Comparison of ENCODE assay signal across 18 cellular contexts in genomic region chr5:37814699-37815098, GRCh38. TPM values are rescaled to one million over a fixed set of nuclear protein-coding genes. Genes with fewer than 3 reads are reported as not detected.
DNase-seq lines count a peak whose midpoint lies in the region; ATAC-seq and TF ChIP-seq lines count a peak whose summit lies in the region.
"Had no signal": no experiment of that assay in that cellular context is flagged by ENCODE, and none has a peak within 500 bp of the region (broad histone marks: within the 10 kb centered on the region; RNA-seq: fewer than 3 reads in every experiment).

No MANE protein-coding gene starts in this region.

- TF ChIP-seq CTCF in RWPE2 (IDR thresholded peaks at IDR 0.05; ENCODE audit: poor library complexity, severe bottlenecking) (no peak), foreskin keratinocyte (conservative IDR thresholded peaks at IDR 0.05) (no peak), body of pancreas (IDR thresholded peaks at IDR 0.05) (no peak)

- peaks cover 0 to 6% (median 0%) of the 10 kb centered on the region in 9 donors for H3K9me3 Mint-ChIP-seq in naive thymus-derived CD8-positive, alpha-beta T cell
- H3K9me3 Mint-ChIP-seq: activated CD4-positive, alpha-beta memory T cell treated with anti-CD3 and anti-CD28 coated beads for 36 hours; activated T-helper 2 cell treated with anti-CD3 and anti-CD28 coated beads, Interferon-gamma antibody, Interleukin-2, Interleukin-4, amounts not matched to agents 10 μg/mL and 5 μg/mL and 100 μg/mL, durations not matched to agents 14 hours and 24 hours and 36 hours had no signal

- H3K36me3 ChIP-seq in RWPE2 (ENCODE audit: low read depth), result no peaks in the 10 kb centered on the region
- H3K36me3 ChIP-seq in body of pancreas (replicated peaks in 1 of 2; ENCODE audit: insufficient read depth in 1 of 2, low read depth in 2 of 2), result no peaks in the 10 kb centered on the region
- H3K36me3 ChIP-seq: right lobe of liver had no signal

- H3K27ac ChIP-seq in RWPE2 (ENCODE audit: poor library complexity, severe bottlenecking) (no peak overlapping the region), foreskin keratinocyte (no peak overlapping the region), body of pancreas (no peak overlapping the region)
- H3K27ac ChIP-seq: right lobe of liver had no signal

- H3K4me3 Mint-ChIP-seq in naive thymus-derived CD8-positive, alpha-beta T cell, result no peak overlapping the region
- H3K4me3 Mint-ChIP-seq: activated CD4-positive, alpha-beta memory T cell treated with anti-CD3 and anti-CD28 coated beads for 36 hours; naive B cell; stimulated activated naive B cell treated with anti-CD40 and anti-IgM and Interleukin-4, amounts not matched to agents 10 μg/mL and 1 μg/mL and 100 μg/mL, for 72 hours had no signal

- intact Hi-C loops in left colon (cut with DNase I, micrococcal nuclease) (no loop called here), body of pancreas (cut with DNase I) (no loop called here)

- WGBS in body of pancreas, 2 donors, result 51 to 54% methylated on average over 11 of the region's 11 CpGs

- H3K4me1 ChIP-seq in RWPE2 (ENCODE audit: insufficient read depth, poor library complexity, severe bottlenecking) (peaks cover 24% of the 10 kb centered on the region), foreskin keratinocyte (peaks cover 19% of the 10 kb centered on the region), body of pancreas (no peaks in the 10 kb centered on the region)
- H3K4me1 ChIP-seq: right lobe of liver had no signal

- no peaks in the 10 kb centered on the region for H3K36me3 Mint-ChIP-seq in naive thymus-derived CD8-positive, alpha-beta T cell
- H3K36me3 Mint-ChIP-seq: activated CD4-positive, alpha-beta memory T cell treated with anti-CD3 and anti-CD28 coated beads for 36 hours; naive B cell; stimulated activated naive B cell treated with anti-CD40 and anti-IgM and Interleukin-4, amounts not matched to agents 10 μg/mL and 1 μg/mL and 100 μg/mL, for 72 hours had no signal

- H3K4me1 Mint-ChIP-seq in naive thymus-derived CD8-positive, alpha-beta T cell, result no peaks in the 10 kb centered on the region
- H3K4me1 Mint-ChIP-seq: naive B cell; stimulated activated naive B cell treated with anti-CD40 and anti-IgM and Interleukin-4, amounts not matched to agents 10 μg/mL and 1 μg/mL and 100 μg/mL, for 72 hours had no signal

- ATAC-seq in HG02870 (IDR thresholded peaks at IDR 0.05; ENCODE audit: unreplicated experiment) (peak; percentile 52), RWPE2 (ENCODE audit: low read depth) (peak; percentile 79), foreskin keratinocyte (peak; percentile 54), HG03460 (IDR thresholded peaks at IDR 0.05; ENCODE audit: unreplicated experiment) (no peak), left colon (no peak), body of pancreas (no peak)
- no peak for ATAC-seq in naive thymus-derived CD8-positive, alpha-beta T cell
- ATAC-seq: right lobe of liver; stimulated activated naive B cell treated with anti-CD40 and anti-IgM and Interleukin-4, amounts not matched to agents 10 μg/mL and 1 μg/mL and 100 μg/mL, for 72 hours had no signal

- POLR2A ChIA-PET in naive thymus-derived CD8-positive, alpha-beta T cell (lab: Charles Lee), result no interaction called here

- H3K9me3 ChIP-seq in RWPE2 (ENCODE audit: severe bottlenecking) (no peaks in the 10 kb centered on the region), body of pancreas (no peaks in the 10 kb centered on the region)
- H3K9me3 ChIP-seq: right lobe of liver had no signal

- no peak overlapping the region for H3K27ac Mint-ChIP-seq in naive thymus-derived CD8-positive, alpha-beta T cell
- H3K27ac Mint-ChIP-seq: activated CD4-positive, alpha-beta memory T cell treated with anti-CD3 and anti-CD28 coated beads for 36 hours; activated T-helper 2 cell treated with anti-CD3 and anti-CD28 coated beads, Interferon-gamma antibody, Interleukin-2, Interleukin-4, amounts not matched to agents 10 μg/mL and 5 μg/mL and 100 μg/mL, durations not matched to agents 14 hours and 24 hours and 36 hours; naive B cell; stimulated activated naive B cell treated with anti-CD40 and anti-IgM and Interleukin-4, amounts not matched to agents 10 μg/mL and 1 μg/mL and 100 μg/mL, for 72 hours had no signal

- peaks cover 2 to 22% (median 12%) of the 10 kb centered on the region in 5 donors for H3K27me3 Mint-ChIP-seq in naive thymus-derived CD8-positive, alpha-beta T cell
- H3K27me3 Mint-ChIP-seq: activated CD4-positive, alpha-beta memory T cell treated with anti-CD3 and anti-CD28 coated beads for 36 hours had no signal

- TF ChIP-seq POLR2A in body of pancreas (IDR thresholded peaks at IDR 0.05), result no peak

- H3K27me3 ChIP-seq in RWPE2 (ENCODE audit: insufficient read depth, poor library complexity, severe bottlenecking) (no peaks in the 10 kb centered on the region), foreskin keratinocyte (no peaks in the 10 kb centered on the region), body of pancreas (no peaks in the 10 kb centered on the region)
- H3K27me3 ChIP-seq: right lobe of liver had no signal

- H3K4me3 ChIP-seq in RWPE2 (ENCODE audit: severe bottlenecking) (no peak overlapping the region), body of pancreas (no peak overlapping the region)
- H3K4me3 ChIP-seq: right lobe of liver had no signal

- peak; percentile 33 for DNase-seq in ELF-1 (ENCODE audit: low read depth, low spot score)
- DNase-seq in RWPE2 (ENCODE audit: low spot score), result peak; percentile 96
- peak; percentile 86 to 93 for DNase-seq in foreskin keratinocyte
- no peak for DNase-seq in naive thymus-derived CD8-positive, alpha-beta T cell
- no peak for DNase-seq in left colon
- DNase-seq in body of pancreas, result no peak
- DNase-seq: activated CD4-positive, alpha-beta memory T cell treated with anti-CD3 and anti-CD28 coated beads for 36 hours; H7; naive B cell; NCI-H1417; NCI-H446; right lobe of liver; RPMI8226; stimulated activated CD4-positive, alpha-beta T cell treated with anti-CD3 and anti-CD28 coated beads, Interleukin-4, amount 100 ng/mL, for 4 hours; stimulated activated naive B cell treated with anti-CD40 and anti-IgM and Interleukin-4, amounts not matched to agents 10 μg/mL and 1 μg/mL and 100 μg/mL, for 72 hours had no signal

RNA-seq across cellular contexts. Expression of gene GDNF, which starts 25.1 kb away (rescaled TPM):
- 1.1 and 1.7 TPM in 2 replicates for total RNA-seq in foreskin keratinocyte
- polyA plus RNA-seq in foreskin keratinocyte, result 0.62 and 1.1 TPM in 2 replicates
- not detected for total RNA-seq in naive thymus-derived CD8-positive, alpha-beta T cell
- not detected for polyA plus RNA-seq in naive thymus-derived CD8-positive, alpha-beta T cell
- total RNA-seq in left colon, result 1 to 10 TPM in 1 of 2 donors, under 1 TPM in 1; 0.82 to 2.5 TPM
- total RNA-seq in body of pancreas, result not detected
- total RNA-seq: activated CD4-positive, alpha-beta memory T cell treated with anti-CD3 and anti-CD28 coated beads for 36 hours; activated T-helper 2 cell treated with anti-CD3 and anti-CD28 coated beads, Interferon-gamma antibody, Interleukin-2, Interleukin-4, amounts not matched to agents 10 μg/mL and 5 μg/mL and 100 μg/mL, durations not matched to agents 14 hours and 24 hours and 36 hours had no signal

Comparison
In these comparisons a context has a peak if more than half of its experiments do, and no peak if none do; other contexts are left out.
1. DNase-seq: peak in ELF-1 (single experiment), RWPE2 (single experiment) and foreskin keratinocyte (2 of 2); none in naive thymus-derived CD8-positive, alpha-beta T cell (0 of 10), left colon (0 of 2) and body of pancreas (0 of 4).
2. ATAC-seq: peak in HG02870 (single experiment), RWPE2 (single experiment) and foreskin keratinocyte (single experiment); none in naive thymus-derived CD8-positive, alpha-beta T cell (0 of 2), HG03460 (single experiment), left colon (single experiment) and body of pancreas (single experiment).